ENCODE assay signal across 8 cellular contexts in genomic region chr22:22156716-22157499, GRCh38.
A peak's percentile ranks its signal among the peaks of the same experiment; 100 is the strongest.
DNase-seq lines count a peak whose midpoint lies in the region; ATAC-seq, FAIRE-seq and TF ChIP-seq lines count a peak whose summit lies in the region.

No MANE protein-coding gene starts in this region.

- H2AFZ ChIP-seq in H9 (ENCODE audit: low read length) (no peak overlapping the region), GM12878 (ENCODE audit: control insufficient read depth, low read depth, low read length) (peak overlapping the region; percentile 98)

- no peaks in the 10 kb centered on the region for H4K20me1 ChIP-seq in H9 (ENCODE audit: control insufficient read depth, insufficient read depth, insufficient read length)
- no peaks in the 10 kb centered on the region for H4K20me1 ChIP-seq in GM12878 (ENCODE audit: control insufficient read depth, insufficient read depth)

- H3T11ph ChIP-seq in H9 (ENCODE audit: low read length): no peak overlapping the region

- in situ Hi-C loops in GM12878 (cut with MboI): loop anchor here (5.0 to 10.0 kb wide), 3 partner anchors 40 to 798 kb away; no protein-coding TSS in a partner anchor

- intact Hi-C loops in GM12878 (cut with micrococcal nuclease; ENCODE audit: unreplicated experiment): loop anchor here (1.0 to 5.0 kb wide), 8 partner anchors 10 to 797 kb away; no protein-coding TSS in a partner anchor

- no peaks in the 10 kb centered on the region for H3K23me2 ChIP-seq in H9 (ENCODE audit: insufficient read length, low read depth, low read length, poor library complexity, severe bottlenecking)

- H3K23ac ChIP-seq in H9 (ENCODE audit: insufficient read length, low read depth, low read length): no peak overlapping the region

- H3K27ac ChIP-seq in H9 (ENCODE audit: insufficient read length, low read depth, low read length) (no peak overlapping the region), GM12878 (ENCODE audit: control insufficient read depth, insufficient read depth) (peak overlapping the region; percentile 86)

- FAIRE-seq in GM12878 (lab: Jason Lieb, UNC): peak; percentile 89

- TF ChIP-seq EP300 in GM12878 (IDR thresholded peaks at IDR 0.05; ENCODE audit: borderline replicate concordance in 1 of 2, control insufficient read depth in 1 of 2, low read depth in 2 of 2, low read length in 2 of 2): 0 out of 4 replicates have a peak, but pooled peaks of 1 of the 2 experiments have one; percentile 23

- TF ChIP-seq POLR2A in GM12878 (IDR thresholded peaks at IDR 0.05; ENCODE audit: low read depth, low read length): peak; percentile 41

- no peak overlapping the region for H4K91ac ChIP-seq in H9 (ENCODE audit: insufficient read length, low read depth, low read length)

- H2AK5ac ChIP-seq in H9 (ENCODE audit: insufficient read length, low read length): no peak overlapping the region

- H3K79me1 ChIP-seq in H9 (ENCODE audit: insufficient read depth, low read depth, low read length, poor library complexity, severe bottlenecking): no peaks in the 10 kb centered on the region

- no peak overlapping the region for H2BK15ac ChIP-seq in H9 (ENCODE audit: low read depth, low read length)

- H3K9me3 ChIP-seq in H9 (ENCODE audit: control insufficient read depth, low read depth, low read length) (no peaks in the 10 kb centered on the region), GM12878 (replicated peaks; ENCODE audit: control insufficient read depth, insufficient read depth, low read length) (no peaks in the 10 kb centered on the region)

- H3K18ac ChIP-seq in H9 (ENCODE audit: insufficient read length, low read depth, low read length): no peak overlapping the region

- H3K9ac ChIP-seq in H9 (ENCODE audit: extremely low read depth, insufficient read length, low read length) (no peak overlapping the region), GM12878 (ENCODE audit: control insufficient read depth, insufficient read depth, low read length) (peak overlapping the region; percentile 83)

- no peak overlapping the region for H3K4me2 ChIP-seq in H9 (ENCODE audit: insufficient read depth, insufficient read length, low read length)
- peak overlapping the region; percentile 64 for H3K4me2 ChIP-seq in GM12878 (ENCODE audit: control insufficient read depth, insufficient read depth)

- H2BK12ac ChIP-seq in H9 (ENCODE audit: insufficient read length, low read depth, low read length): no peak overlapping the region

- no peak overlapping the region for H2BK120ac ChIP-seq in H9 (ENCODE audit: low read depth, low read length, poor library complexity, severe bottlenecking)

- peak; percentile 82 for TF ChIP-seq CTCF in H9 (conservative IDR thresholded peaks at IDR 0.05)
- TF ChIP-seq CTCF in GM12878 (IDR thresholded peaks at IDR 0.05 in 2 of 3, conservative IDR thresholded peaks at IDR 0.05 in 1 of 3; ENCODE audit: control insufficient read depth in 2 of 3, extremely low read depth in 1 of 3, insufficient read depth in 1 of 3, low read depth in 3 of 3, low read length in 3 of 3): peak; percentile 67 to 79 (median 75)
- TF ChIP-seq CTCF in kidney epithelial cell (IDR thresholded peaks at IDR 0.05; ENCODE audit: insufficient read depth, low read length, poor library complexity, severe bottlenecking): peak; percentile 84

- RAD21 ChIA-PET in GM12878 (lab: Charles Lee; ENCODE audit: unreplicated experiment): interaction anchor here (0.9 to 3.7 kb wide), 20 partner anchors 10 to 798 kb away, joined by 3 to 39 read pairs (median 7); partner anchors contain the start of gene PPM1F

- H3K27me3 ChIP-seq in H9 (ENCODE audit: insufficient read depth, low read length) (peaks cover 54% of the 10 kb centered on the region), GM12878 (replicated peaks in 1 of 2; ENCODE audit: control insufficient read depth in 2 of 2, insufficient read depth in 2 of 2, low read length in 1 of 2) (no peaks in the 10 kb centered on the region), kidney epithelial cell (ENCODE audit: control insufficient read depth, insufficient read depth, low read length) (no peaks in the 10 kb centered on the region)

- no peak overlapping the region for H2BK20ac ChIP-seq in H9 (ENCODE audit: low read depth, low read length, poor library complexity, severe bottlenecking)

- SMC1A ChIA-PET in GM12878 (lab: Charles Lee; ENCODE audit: uncharacterized antibody, unreplicated experiment): interaction anchor here (0.7 to 3.9 kb wide), 33 partner anchors 9 to 803 kb away, joined by 3 to 47 read pairs (median 5); no protein-coding TSS in a partner anchor

- H2BK5ac ChIP-seq in H9 (ENCODE audit: insufficient read length, low read length): no peak overlapping the region

- H4K5ac ChIP-seq in H9 (ENCODE audit: insufficient read length, low read depth, low read length): no peak overlapping the region

- no peaks in the 10 kb centered on the region for H3K36me3 Mint-ChIP-seq in H9 (ENCODE audit: insufficient read depth in 1 of 3, low read depth in 3 of 3)

- H3K4me3 ChIP-seq in GM12878: no peak overlapping the region
- H3K4me3 ChIP-seq in kidney epithelial cell (ENCODE audit: low read depth, low read length): no peak overlapping the region

- no CpG with 5 or more reads among the region's 9 CpGs for WGBS in H9 (ENCODE audit: extremely low coverage, insufficient read length, low lambda C conversion rate)
- under 1% methylated on average over 9 of the region's 9 CpGs for WGBS in GM12878 (ENCODE audit: insufficient coverage, insufficient replicate concordance, low lambda C conversion rate, missing lambda C conversion rate)

- peak; percentile 60 for DNase-seq in ELF-1 (ENCODE audit: low read depth, low spot score)
- DNase-seq in H9: peak; percentile 68
- peak; percentile 69 for DNase-seq in NCI-H187 treated with DMSO at 0.1 percent for 48 hours (lab: John Stamatoyannopoulos, UW)
- DNase-seq in T-helper 9 cell: peak; percentile 43
- peak; percentile 59 for DNase-seq in GM12878 (ENCODE audit: low read depth, low spot score)
- peak; percentile 34 for DNase-seq in kidney epithelial cell (ENCODE audit: low read depth)
- DNase-seq in stimulated activated CD4-positive, alpha-beta T cell treated with anti-CD3 and anti-CD28 coated beads, Interleukin-4, amount 100 ng/mL, for 48 hours (ENCODE audit: low read depth in 2 of 2): peak; percentile 58 to 62

- H3K4me1 ChIP-seq in H9 (ENCODE audit: insufficient read depth, low read length) (no peaks in the 10 kb centered on the region), GM12878 (ENCODE audit: control insufficient read depth, insufficient read depth, low read length) (peaks cover 11% of the 10 kb centered on the region)

- ATAC-seq in GM12878 (peak; percentile 94), HG02571 (IDR thresholded peaks at IDR 0.05; ENCODE audit: unreplicated experiment) (no peak)

- POLR2A ChIA-PET in GM12878 (lab: Charles Lee): interaction anchor here (1.1 to 2.0 kb wide), 5 partner anchors 9 to 126 kb away, joined by 4 to 6 read pairs (median 5); no protein-coding TSS in a partner anchor

- H3K27ac Mint-ChIP-seq in H9: no peak overlapping the region

- peak; percentile 80 for TF ChIP-seq RAD21 in GM12878 (IDR thresholded peaks at IDR 0.05; ENCODE audit: insufficient read depth, low read depth, low read length)

- H3K14ac ChIP-seq in H9 (ENCODE audit: insufficient read depth, low read length): no peak overlapping the region

- no peak overlapping the region for H3K56ac ChIP-seq in H9 (ENCODE audit: insufficient read length, low read depth, low read length)

- H3K79me2 ChIP-seq in H9 (ENCODE audit: insufficient read depth, low read length) (no peaks in the 10 kb centered on the region), GM12878 (ENCODE audit: control insufficient read depth, insufficient read depth, low read length) (no peaks in the 10 kb centered on the region)

- H3K9me3 Mint-ChIP-seq in H9: peaks cover 3 to 4% of the 10 kb centered on the region in 2 experiments; a peak in 3 of 5 replicates

- no peaks in the 10 kb centered on the region for H3K4me1 Mint-ChIP-seq in H9

- CTCF ChIA-PET in GM12878 (lab: Yijun Ruan, JAX): interaction anchor here (0.7 to 3.9 kb wide), 32 partner anchors 10 to 800 kb away, joined by 3 to 75 read pairs (median 8); no protein-coding TSS in a partner anchor

- no peaks in the 10 kb centered on the region for H3K36me3 ChIP-seq in GM12878 (ENCODE audit: control insufficient read depth in 2 of 2, insufficient read depth in 2 of 2, low read length in 1 of 2)
- no peaks in the 10 kb centered on the region for H3K36me3 ChIP-seq in kidney epithelial cell (ENCODE audit: control insufficient read depth, insufficient read depth, low read length)

- no TSS peak for BruUV-seq in GM12878 (replicated peaks; lab: Mats Ljungman, UMichigan)

- peaks cover 97% of the 10 kb centered on the region for H3K27me3 Mint-ChIP-seq in H9 (ENCODE audit: low read depth)

- no peak overlapping the region for H3K4me3 Mint-ChIP-seq in H9

- H3K4ac ChIP-seq in H9 (ENCODE audit: low read depth, low read length): no peak overlapping the region

- no peak overlapping the region for H4K8ac ChIP-seq in H9 (replicated peaks; ENCODE audit: insufficient read length, low read depth, low read length)

TF ChIP-seq in GM12878, 131 proteins besides CTCF, POLR2A, EP300 and RAD21 (continues in another document):
- TF ChIP-seq NKRF (conservative IDR thresholded peaks at IDR 0.05) (no peak), SMARCA5 (IDR thresholded peaks at IDR 0.05) (no peak), TCF12 (IDR thresholded peaks at IDR 0.05; ENCODE audit: low read depth, low read length) (peak; percentile 63; the same call in 1 of the 2 replicates), ASH2L (IDR thresholded peaks at IDR 0.05; ENCODE audit: borderline replicate concordance, low read depth) (peak; percentile 46; the same call in 1 of the 2 replicates), MXI1 (IDR thresholded peaks at IDR 0.05; ENCODE audit: low read depth, low read length) (no peak), BHLHE40 (IDR thresholded peaks at IDR 0.05; ENCODE audit: borderline replicate concordance in 1 of 2, low read depth in 2 of 2, low read length in 1 of 2) (no peak), IKZF1 (conservative IDR thresholded peaks at IDR 0.05) (peak; percentile 51)
